Comparison of ENCODE assay signal across 11 cellular contexts in the genomic region with DNA sequence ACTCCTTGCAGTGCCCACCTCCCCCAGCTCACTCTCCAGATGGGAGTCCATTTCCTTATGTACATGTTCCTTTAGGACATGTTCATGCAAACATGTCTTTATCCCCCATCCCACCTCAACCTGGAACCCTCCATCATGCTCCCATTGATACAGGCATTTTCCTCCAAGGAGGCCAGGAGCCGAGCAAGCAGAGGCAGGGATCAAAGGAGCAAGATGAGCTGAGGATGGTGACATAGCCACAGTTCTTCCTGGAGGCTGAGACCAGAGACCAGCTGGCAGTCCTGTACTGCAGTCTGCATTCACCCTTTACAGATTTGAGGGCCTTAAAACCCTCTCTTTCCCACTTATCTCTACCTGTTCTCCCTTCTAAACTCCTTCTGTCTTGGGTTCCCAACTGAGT. TPM values are rescaled to one million over a fixed set of nuclear protein-coding genes. Genes with fewer than 3 reads are reported as not detected.
"Had no signal": no experiment of that assay in that cellular context is flagged by ENCODE, and none has a peak within 500 bp of the region (broad histone marks: within the 10 kb centered on the region; RNA-seq: fewer than 3 reads in every experiment).

No MANE protein-coding gene starts in this region.

RNA-seq across cellular contexts. Expression of a gene that starts 5.0 kb away (rescaled TPM):
- total RNA-seq: chondrocyte, dermis blood vessel endothelial cell, esophagus mucosa, gastrocnemius medialis, glomerular endothelial cell, left lobe of liver, left ventricle myocardium inferior, mammary epithelial cell had no signal
- polyA plus RNA-seq: mammary epithelial cell had no signal

RNA-seq across cellular contexts. Expression of a gene that starts 19.4 kb away (rescaled TPM):
- total RNA-seq: chondrocyte, colonic mucosa, dermis blood vessel endothelial cell, esophagus mucosa, gastrocnemius medialis, glomerular endothelial cell, left ventricle myocardium inferior, mammary epithelial cell had no signal
- polyA plus RNA-seq: mammary epithelial cell had no signal

RNA-seq across cellular contexts. Expression of a gene that starts 39.5 kb away (rescaled TPM):
- total RNA-seq: mononuclear cell had no signal

RNA-seq across cellular contexts. Expression of a gene that starts 48.5 kb away (rescaled TPM):
- total RNA-seq: left ventricle myocardium inferior, lung, mammary epithelial cell, mononuclear cell had no signal
